Comparison of ENCODE assay signal across 8 cellular contexts in genomic region chr5:139273322-139273571, GRCh38. TPM values are rescaled to one million over a fixed set of nuclear protein-coding genes. Genes with fewer than 3 reads are reported as not detected.
DNase-seq lines count a peak whose midpoint lies in the region; ATAC-seq, FAIRE-seq and TF ChIP-seq lines count a peak whose summit lies in the region.

No MANE protein-coding gene starts in this region.

- WGBS in esophagus, 2 donors = 3 to 4% methylated on average over 3 of the region's 3 CpGs
- WGBS in pancreas, 2 donors = 2 to 8% methylated on average over 3 of the region's 3 CpGs

- intact Hi-C loops in pancreas (cut with DNase I) = no loop called here

- FAIRE-seq in pancreas (lab: Jason Lieb, UNC) = no peak

- H3K9me3 ChIP-seq in esophagus (ENCODE audit: control insufficient read depth in 2 of 2, insufficient read depth in 1 of 2, low read depth in 1 of 2, low read length in 1 of 2) (no peaks in the 10 kb centered on the region), pancreas (no peaks in the 10 kb centered on the region)

- DNase-seq in RPMI8226 (peak; percentile 37), pancreas (peak in 1 of 6 donors; percentile 60), NCI-H524 (lab: John Stamatoyannopoulos, UW) (no peak), DMS153 (lab: John Stamatoyannopoulos, UW) (no peak), HCEC 1CT (no peak)
- no peak for DNase-seq in activated effector memory CD4-positive, alpha-beta T cell treated with anti-CD3 and anti-CD28 coated beads, Interleukin-2, amount 50 U/mL, for 16 hours

- TF ChIP-seq CTCF in pancreas (IDR thresholded peaks at IDR 0.05) = no peak

- ATAC-seq in GM19397 (IDR thresholded peaks at IDR 0.05; ENCODE audit: unreplicated experiment) (peak; percentile 5), pancreas (peak in 2 of 4 donors; percentile 36 to 41)

- H3K27ac ChIP-seq in esophagus (ENCODE audit: low read depth in 2 of 2, low read length in 1 of 2) = peak overlapping the region; percentile 85 to 87
- H3K27ac ChIP-seq in pancreas = peak overlapping the region in 3 of 4 donors; percentile 32 to 75 (median 67)

- H3K4me1 ChIP-seq in esophagus (ENCODE audit: control insufficient read depth in 2 of 2, insufficient read depth in 2 of 2, low read length in 1 of 2) (peaks cover 9 to 18% of the 10 kb centered on the region in 2 donors), pancreas (peaks cover 6 to 35% (median 8%) of the 10 kb centered on the region in 3 donors)

- peak overlapping the region; percentile 57 to 66 for H3K4me3 ChIP-seq in esophagus (ENCODE audit: low read depth in 1 of 2, low read length in 2 of 2)
- peak overlapping the region in 3 of 4 donors; percentile 14 to 64 (median 43) for H3K4me3 ChIP-seq in pancreas

- peaks cover 0 to 1% of the 10 kb centered on the region in 2 donors for H3K36me3 ChIP-seq in esophagus (ENCODE audit: control insufficient read depth in 2 of 2, insufficient read depth in 2 of 2, low read length in 1 of 2)
- no peaks in the 10 kb centered on the region for H3K36me3 ChIP-seq in pancreas

- H3K27me3 ChIP-seq in esophagus (ENCODE audit: control insufficient read depth in 1 of 2, insufficient read depth in 2 of 2, low read length in 2 of 2) = no peaks in the 10 kb centered on the region
- no peaks in the 10 kb centered on the region for H3K27me3 ChIP-seq in pancreas

RNA-seq across cellular contexts. Expression of gene MATR3, which starts 20.3 kb away (rescaled TPM):
- polyA plus RNA-seq in esophagus (10 to 100 TPM; 54.3 to 77.2 TPM), pancreas (100 to 1,000 TPM in 1 of 2 donors, 10 to 100 TPM in 1; 47.0 to 104 TPM)
- total RNA-seq in pancreas = 100 to 1,000 TPM in 1 of 6 donors, 10 to 100 TPM in 5; 52.5 to 101 (median 77.6) TPM
